Comparison of ENCODE assay signal across 1 cellular context in genomic region chr2:42055573-42056514, GRCh38.
TF ChIP-seq lines count a peak whose summit lies in the region.

No MANE protein-coding gene starts in this region.

TF ChIP-seq in HepG2, 621 proteins besides CTCF, POLR2A, EP300 and RAD21 (continued from another document and continues in another):
- peak; percentile 98 for TF ChIP-seq PAXIP1 (CRISPR knock-in tag; conservative IDR thresholded peaks at IDR 0.05)
- TF ChIP-seq ZNF225 (CRISPR knock-in tag; IDR thresholded peaks at IDR 0.05): no peak
- TF ChIP-seq ZKSCAN8 (CRISPR knock-in tag; IDR thresholded peaks at IDR 0.05; ENCODE audit: borderline replicate concordance): peak; percentile 91
- TF ChIP-seq GPN1 (CRISPR knock-in tag; IDR thresholded peaks at IDR 0.05; ENCODE audit: borderline replicate concordance): no peak
- TF ChIP-seq MAZ (IDR thresholded peaks at IDR 0.05; ENCODE audit: borderline replicate concordance, low read depth, low read length): no peak
- TF ChIP-seq MAZ (CRISPR knock-in tag; IDR thresholded peaks at IDR 0.05; ENCODE audit: low read depth): peak; percentile 76; the same call in 1 of the 2 replicates
- TF ChIP-seq SRF (IDR thresholded peaks at IDR 0.05; ENCODE audit: low read depth, low read length): peak; percentile 46; the same call in 1 of the 2 replicates
- TF ChIP-seq ZNF513 (CRISPR knock-in tag; conservative IDR thresholded peaks at IDR 0.05): no peak
- TF ChIP-seq FOXK2 (IDR thresholded peaks at IDR 0.05): no peak
- TF ChIP-seq ZFP37 (CRISPR knock-in tag; IDR thresholded peaks at IDR 0.05; ENCODE audit: borderline replicate concordance): peak; percentile 43; the same call in 1 of the 2 replicates
- TF ChIP-seq PRDM15 (CRISPR knock-in tag; IDR thresholded peaks at IDR 0.05): no peak
- TF ChIP-seq ARNT (IDR thresholded peaks at IDR 0.05): no peak
- TF ChIP-seq TCF7L2 (IDR thresholded peaks at IDR 0.05; ENCODE audit: low read depth, low read length): no peak
- TF ChIP-seq ZNF552 (CRISPR knock-in tag; IDR thresholded peaks at IDR 0.05; ENCODE audit: borderline replicate concordance): no peak
- 0 out of 2 replicates have a peak, but pooled peaks have one; percentile 25 for TF ChIP-seq TCF7 (IDR thresholded peaks at IDR 0.05; ENCODE audit: low read depth)
- TF ChIP-seq ZBTB20 (CRISPR knock-in tag; IDR thresholded peaks at IDR 0.05; ENCODE audit: borderline replicate concordance, low read depth): peak; percentile 72
- TF ChIP-seq SP5 (CRISPR knock-in tag; IDR thresholded peaks at IDR 0.05; ENCODE audit: borderline replicate concordance, low read depth): peak; percentile 97
- TF ChIP-seq ZNF33B (CRISPR knock-in tag; IDR thresholded peaks at IDR 0.05): 0 out of 2 replicates have a peak, but pooled peaks have one; percentile 17
- peak; percentile 91; the same call in 1 of the 2 replicates for TF ChIP-seq ZNF512B (CRISPR knock-in tag; IDR thresholded peaks at IDR 0.05; ENCODE audit: borderline replicate concordance)
- TF ChIP-seq ETS1 (CRISPR knock-in tag; IDR thresholded peaks at IDR 0.05): no peak
- no peak for TF ChIP-seq HOXA7 (CRISPR knock-in tag; IDR thresholded peaks at IDR 0.05)
- no peak for TF ChIP-seq ATF5 (CRISPR knock-in tag; IDR thresholded peaks at IDR 0.05; ENCODE audit: low read depth)
- TF ChIP-seq ZNF737 (CRISPR knock-in tag; IDR thresholded peaks at IDR 0.05; ENCODE audit: borderline replicate concordance): no peak
- TF ChIP-seq ZNF574 (CRISPR knock-in tag; IDR thresholded peaks at IDR 0.05): peak; percentile 73
- TF ChIP-seq ZNF749 (CRISPR knock-in tag; IDR thresholded peaks at IDR 0.05; ENCODE audit: borderline replicate concordance): peak; percentile 60; the same call in 1 of the 2 replicates
- TF ChIP-seq ARID3A (IDR thresholded peaks at IDR 0.05; ENCODE audit: low read depth, low read length): peak; percentile 31; the same call in 1 of the 2 replicates
- TF ChIP-seq REL (CRISPR knock-in tag; conservative IDR thresholded peaks at IDR 0.05): no peak
- TF ChIP-seq ZBTB1 (CRISPR knock-in tag; IDR thresholded peaks at IDR 0.05; ENCODE audit: borderline replicate concordance): no peak
- no peak; the same call in 1 of the 2 replicates for TF ChIP-seq FOXC1 (CRISPR knock-in tag; IDR thresholded peaks at IDR 0.05; ENCODE audit: borderline replicate concordance)
- TF ChIP-seq NR2F2 (IDR thresholded peaks at IDR 0.05; ENCODE audit: borderline replicate concordance, low read depth): peak; percentile 62; the same call in 1 of the 2 replicates
- peak; percentile 93; the same call in 1 of the 2 replicates for TF ChIP-seq ZNF292 (CRISPR knock-in tag; IDR thresholded peaks at IDR 0.05; ENCODE audit: borderline replicate concordance, low read depth)
- peak; percentile 97 for TF ChIP-seq MEIS2 (CRISPR knock-in tag; IDR thresholded peaks at IDR 0.05)
- TF ChIP-seq ZNF614 (CRISPR knock-in tag; IDR thresholded peaks at IDR 0.05; ENCODE audit: borderline replicate concordance): peak; percentile 74; the same call in 1 of the 2 replicates
- TF ChIP-seq NCOA5 (CRISPR knock-in tag; IDR thresholded peaks at IDR 0.05): no peak
- TF ChIP-seq TOE1 (CRISPR knock-in tag; IDR thresholded peaks at IDR 0.05): no peak; the same call in 1 of the 2 replicates
- TF ChIP-seq ZNF101 (CRISPR knock-in tag; IDR thresholded peaks at IDR 0.05; ENCODE audit: borderline replicate concordance, low read depth): no peak
- peak; percentile 25; the same call in 1 of the 2 replicates for TF ChIP-seq YEATS2 (CRISPR knock-in tag; IDR thresholded peaks at IDR 0.05; ENCODE audit: borderline replicate concordance)
- peak; percentile 86 for TF ChIP-seq MED1 (CRISPR knock-in tag; IDR thresholded peaks at IDR 0.05)
- 0 out of 2 replicates have a peak, but pooled peaks have one; percentile 21 for TF ChIP-seq ZNF557 (CRISPR knock-in tag; IDR thresholded peaks at IDR 0.05)
- TF ChIP-seq ARNT2 (CRISPR knock-in tag; IDR thresholded peaks at IDR 0.05; ENCODE audit: low read depth): peak; percentile 76
- no peak for TF ChIP-seq TCF12 (IDR thresholded peaks at IDR 0.05)
- TF ChIP-seq TCF12 (CRISPR knock-in tag; IDR thresholded peaks at IDR 0.05): no peak
- TF ChIP-seq ZSCAN30 (CRISPR knock-in tag; IDR thresholded peaks at IDR 0.05): no peak
- TF ChIP-seq RBM39 (IDR thresholded peaks at IDR 0.05; ENCODE audit: low read depth, low read length, poor library complexity, severe bottlenecking): peak; percentile 47
